In genomic region chr17:65323055-65323454, GRCh38 we compare ENCODE assay signal across 16 cellular contexts.
DNase-seq lines count a peak whose midpoint lies in the region; ATAC-seq and TF ChIP-seq lines count a peak whose summit lies in the region.
"Had no signal": no experiment of that assay in that cellular context is flagged by ENCODE, and none has a peak within 500 bp of the region (broad histone marks: within the 10 kb centered on the region; RNA-seq: fewer than 3 reads in every experiment).

No MANE protein-coding gene starts in this region.

- in situ Hi-C loops in IMR-90 (cut with MboI; ENCODE audit: low sequenced_read_pairs), result no loop called here
- in situ Hi-C loops in SK-MEL-5 (cut with HindIII; ENCODE audit: low pct_unique_long_range_greater_than_20kb, low sequenced_read_pairs), result no loop called here

- H2AK5ac ChIP-seq in IMR-90 (ENCODE audit: low read depth, low read length), result no peak overlapping the region

- H3K27ac ChIP-seq in IMR-90 (ENCODE audit: insufficient read depth, low read length) (no peak overlapping the region), esophagus muscularis mucosa (replicated peaks in 1 of 4) (no peak overlapping the region)
- H3K27ac ChIP-seq: Peyer's patch had no signal

- dilution Hi-C loops in IMR-90 (cut with HindIII; ENCODE audit: low sequenced_read_pairs, unreplicated experiment), result no loop called here

- H3K4me2 ChIP-seq in IMR-90 (ENCODE audit: low read depth, low read length), result no peak overlapping the region

- TF ChIP-seq RAD21 in IMR-90 (IDR thresholded peaks at IDR 0.05; ENCODE audit: low read length), result no peak

- H3K4me1 ChIP-seq in IMR-90 (ENCODE audit: control insufficient read depth, insufficient read depth, low read length), result no peaks in the 10 kb centered on the region
- H3K4me1 ChIP-seq in esophagus muscularis mucosa, result no peaks in the 10 kb centered on the region
- H3K4me1 ChIP-seq: Peyer's patch had no signal

- TF ChIP-seq EP300 in esophagus muscularis mucosa (IDR thresholded peaks at IDR 0.05), result no peak

- no peak overlapping the region for H2AFZ ChIP-seq in IMR-90 (replicated peaks; ENCODE audit: low read length, poor library complexity)

- H3K4me3 ChIP-seq in IMR-90 (ENCODE audit: insufficient read depth, low read depth, low read length) (no peak overlapping the region), esophagus muscularis mucosa (no peak overlapping the region)
- H3K4me3 ChIP-seq: Peyer's patch had no signal

- H3K18ac ChIP-seq in IMR-90 (ENCODE audit: low read depth, low read length), result no peak overlapping the region

- H4K20me1 ChIP-seq in IMR-90 (ENCODE audit: insufficient read depth, low read length), result no peaks in the 10 kb centered on the region

- intact Hi-C loops in IMR-90 (cut with micrococcal nuclease) (no loop called here), esophagus muscularis mucosa (cut with DNase I) (no loop called here)

- H3K27me3 ChIP-seq in IMR-90 (ENCODE audit: control insufficient read depth, insufficient read depth, low read length) (peaks cover 13% of the 10 kb centered on the region), esophagus muscularis mucosa (no peaks in the 10 kb centered on the region)
- H3K27me3 ChIP-seq: Peyer's patch had no signal

- TF ChIP-seq POLR2A in IMR-90 (IDR thresholded peaks at IDR 0.05; ENCODE audit: low read depth, low read length), result no peak
- no peak for TF ChIP-seq POLR2A in esophagus muscularis mucosa (IDR thresholded peaks at IDR 0.05; ENCODE audit: low read depth)

- H3K9me1 ChIP-seq in IMR-90 (ENCODE audit: insufficient read depth, low read length), result no peaks in the 10 kb centered on the region

- H4K5ac ChIP-seq in IMR-90 (ENCODE audit: low read depth, low read length), result no peak overlapping the region

- H3K56ac ChIP-seq in IMR-90 (ENCODE audit: extremely low read depth, insufficient read depth, low read length), result no peak overlapping the region

- TF ChIP-seq CTCF in IMR-90 (conservative IDR thresholded peaks at IDR 0.05; ENCODE audit: low read depth, low read length) (no peak), esophagus muscularis mucosa (IDR thresholded peaks at IDR 0.05) (no peak)

- no peaks in the 10 kb centered on the region for H3K36me3 ChIP-seq in IMR-90 (ENCODE audit: control insufficient read depth, insufficient read depth, low read length)
- no peaks in the 10 kb centered on the region for H3K36me3 ChIP-seq in esophagus muscularis mucosa
- H3K36me3 ChIP-seq: Peyer's patch had no signal

- no peak overlapping the region for H2BK120ac ChIP-seq in IMR-90 (ENCODE audit: low read depth, low read length)

- no peak overlapping the region for H3K4ac ChIP-seq in IMR-90 (ENCODE audit: low read depth, low read length)

- no peak overlapping the region for H2AK9ac ChIP-seq in IMR-90 (replicated peaks; ENCODE audit: low read depth, low read length, poor library complexity)

- BruUV-seq in IMR-90 (replicated peaks; lab: Mats Ljungman, UMichigan), result no TSS peak

- H3K14ac ChIP-seq in IMR-90 (replicated peaks; ENCODE audit: low read depth, low read length), result no peak overlapping the region

- H3K79me1 ChIP-seq in IMR-90 (ENCODE audit: low read depth in 1 of 2, low read length in 2 of 2), result no peaks in the 10 kb centered on the region

- WGBS in IMR-90 (ENCODE audit: extremely low coverage in 2 of 2, insufficient read length in 1 of 2), 2 experiments, result no CpG with 5 or more reads among the region's 2 CpGs
- 84% methylated on average over 2 of the region's 2 CpGs for WGBS in esophagus muscularis mucosa

- H2BK15ac ChIP-seq in IMR-90 (ENCODE audit: low read depth, low read length), result no peak overlapping the region

- no peak overlapping the region for H2BK20ac ChIP-seq in IMR-90 (ENCODE audit: low read depth, low read length)

- H3K9me3 ChIP-seq in IMR-90 (ENCODE audit: control insufficient read depth, insufficient read depth, low read length), result peaks cover 2% of the 10 kb centered on the region; the same call in 1 of the 2 replicates
- no peaks in the 10 kb centered on the region for H3K9me3 ChIP-seq in esophagus muscularis mucosa
- H3K9me3 ChIP-seq: Peyer's patch had no signal

- no peak overlapping the region for H3K9ac ChIP-seq in IMR-90 (ENCODE audit: low read depth, low read length)

- no peak overlapping the region for H3K23ac ChIP-seq in IMR-90 (ENCODE audit: low read depth, low read length)

- ATAC-seq in IMR-90 (ENCODE audit: low read depth), result no peak
- ATAC-seq in HG02970 (IDR thresholded peaks at IDR 0.05; ENCODE audit: low FRiP score, unreplicated experiment), result no peak
- no peak for ATAC-seq in HG02678 (IDR thresholded peaks at IDR 0.05; ENCODE audit: unreplicated experiment)

- no peak overlapping the region for H4K8ac ChIP-seq in IMR-90 (ENCODE audit: low read depth in 2 of 2, low read length in 2 of 2)

- DNase-seq in NCI-H2196 treated with DMSO at 0.1 percent for 48 hours (lab: John Stamatoyannopoulos, UW; ENCODE audit: unreplicated experiment) (peak; percentile 25), NCI-H2196 (lab: John Stamatoyannopoulos, UW; ENCODE audit: unreplicated experiment) (no peak), IMR-90 (no peak), SK-MEL-5 (ENCODE audit: low read depth, low spot score) (peak; percentile 50), iPS-NIHi11 (ENCODE audit: low spot score) (peak; percentile 24), esophagus muscularis mucosa (ENCODE audit: extremely low spot score) (no peak)
- DNase-seq: COR-L47, DMS79 treated with DMSO at 0.1 percent for 48 hours, HFFc6, NCI-H1092, NCI-H1694 treated with DMSO at 0.1 percent for 48 hours, NCI-H2227 treated with DMSO at 0.1 percent for 48 hours, Peyer's patch, Right ventricle myocardium superior had no signal

- CTCF ChIA-PET in IMR-90 (lab: Yijun Ruan, JAX), result no interaction called here

- H4K91ac ChIP-seq in IMR-90 (ENCODE audit: insufficient read depth, low read depth, low read length), result no peak overlapping the region

- POLR2A ChIA-PET in IMR-90 (lab: Charles Lee; ENCODE audit: unreplicated experiment), result no interaction called here

- no peak overlapping the region for H2BK5ac ChIP-seq in IMR-90 (ENCODE audit: low read depth, low read length, poor library complexity, severe bottlenecking)

TF ChIP-seq in IMR-90, 13 proteins besides CTCF, POLR2A, EP300 and RAD21:
- TF ChIP-seq CHD1 (IDR thresholded peaks at IDR 0.05; ENCODE audit: low read depth, low read length), result no peak
- TF ChIP-seq MAFK (IDR thresholded peaks at IDR 0.05; ENCODE audit: low read depth, low read length), result no peak
- TF ChIP-seq, protein P1, sequence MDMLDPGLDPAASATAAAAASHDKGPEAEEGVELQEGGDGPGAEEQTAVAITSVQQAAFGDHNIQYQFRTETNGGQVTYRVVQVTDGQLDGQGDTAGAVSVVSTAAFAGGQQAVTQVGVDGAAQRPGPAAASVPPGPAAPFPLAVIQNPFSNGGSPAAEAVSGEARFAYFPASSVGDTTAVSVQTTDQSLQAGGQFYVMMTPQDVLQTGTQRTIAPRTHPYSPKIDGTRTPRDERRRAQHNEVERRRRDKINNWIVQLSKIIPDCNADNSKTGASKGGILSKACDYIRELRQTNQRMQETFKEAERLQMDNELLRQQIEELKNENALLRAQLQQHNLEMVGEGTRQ (IDR thresholded peaks at IDR 0.05; ENCODE audit: low read depth, low read length), result peak; percentile 36; the same call in 1 of the 2 replicates

Comparison
In these comparisons a context has a peak if more than half of its experiments do, and no peak if none do; other contexts are left out.
1. DNase-seq: peak in NCI-H2196 treated with DMSO at 0.1 percent for 48 hours (single experiment), SK-MEL-5 (single experiment) and iPS-NIHi11 (single experiment); none in NCI-H2196 (single experiment), IMR-90 (single experiment) and esophagus muscularis mucosa (single experiment).